Comparison of ENCODE assay signal across 29 cellular contexts in genomic region chr10:49204119-49204518, GRCh38.
"Had no signal": no experiment of that assay in that cellular context is flagged by ENCODE, and none has a peak within 500 bp of the region (broad histone marks: within the 10 kb centered on the region; RNA-seq: fewer than 3 reads in every experiment).

No MANE protein-coding gene starts in this region.

- H3K4me1 Mint-ChIP-seq: stimulated activated naive CD8-positive, alpha-beta T cell treated with anti-CD3 and anti-CD28 coated beads, Interleukin-15, amount 100 ng/mL, for 72 hours had no signal

- ATAC-seq: stimulated activated effector memory CD8-positive, alpha-beta T cell treated with anti-CD3 and anti-CD28 coated beads, Interleukin-12 subunit alpha, Interleukin-12 subunit beta, amount 100 ng/mL, for 72 hours; stimulated activated memory B cell treated with anti-CD40 and anti-IgM and Interleukin-4, amounts not matched to agents 10 μg/mL and 1 μg/mL and 100 μg/mL, for 72 hours; stimulated activated naive B cell treated with anti-CD40 and anti-IgM and Interleukin-4, amounts not matched to agents 10 μg/mL and 1 μg/mL and 100 μg/mL, for 72 hours; stimulated activated naive CD8-positive, alpha-beta T cell treated with anti-CD3 and anti-CD28 coated beads, Interleukin-15, amount 100 ng/mL, for 72 hours; stimulated activated naive CD8-positive, alpha-beta T cell treated with anti-CD3 and anti-CD28 coated beads, Interleukin-15, Interleukin-2, amounts not matched to agents 100 U/mL and 50 U/mL, for 24 hours; upper lobe of right lung had no signal

- H3K4me3 ChIP-seq: stomach, suprapubic skin, testis, thoracic aorta, thyroid gland, tibial artery, tibial nerve, transverse colon, upper lobe of left lung, upper lobe of right lung, uterus, vagina had no signal

- H3K27ac ChIP-seq: stomach, suprapubic skin, testis, thoracic aorta, thyroid gland, tibial artery, tibial nerve, transverse colon, upper lobe of left lung, upper lobe of right lung, uterus, vagina had no signal

- FAIRE-seq: urothelium cell line had no signal

- H3K9me3 ChIP-seq: stomach, suprapubic skin, testis, thoracic aorta, thyroid gland, tibial artery, tibial nerve, transverse colon, upper lobe of left lung, upper lobe of right lung, uterus, vagina had no signal

- DNase-seq: stimulated activated CD4-positive, alpha-beta T cell treated with anti-CD3 and anti-CD28 coated beads, Interleukin-2, amount 100 ng/mL, for 48 hours; stimulated activated CD4-positive, alpha-beta T cell treated with anti-CD3 and anti-CD28 coated beads, Interleukin-4, amount 100 ng/mL, for 1 hour; stimulated activated CD4-positive, alpha-beta T cell treated with anti-CD3 and anti-CD28 coated beads, Interleukin-4, amount 100 ng/mL, for 24 hours; stimulated activated CD4-positive, alpha-beta T cell treated with anti-CD3 and anti-CD28 coated beads, Interleukin-4, amount 100 ng/mL, for 4 hours; stimulated activated CD8-positive, alpha-beta memory T cell treated with anti-CD3 and anti-CD28 coated beads, Interleukin-4, amount 100 ng/mL, for 48 hours; stimulated activated naive B cell treated with anti-CD40 and anti-IgM and Interleukin-4, amounts not matched to agents 10 μg/mL and 1 μg/mL and 100 μg/mL, for 72 hours; stimulated activated naive CD4-positive, alpha-beta T cell; stimulated activated naive CD4-positive, alpha-beta T cell treated with Interleukin-2 at 50 U/mL for 16 hours; stimulated activated naive CD8-positive, alpha-beta T cell treated with anti-CD3 and anti-CD28 coated beads, Interleukin-15, amount 100 ng/mL, for 72 hours; stimulated activated naive CD8-positive, alpha-beta T cell treated with anti-CD3 and anti-CD28 coated beads, Interleukin-15, Interleukin-2, amounts not matched to agents 100 U/mL and 50 U/mL, for 24 hours; stomach; substantia nigra; testis; thyroid gland; tibial artery; transverse colon; trophoblast cell; upper lobe of left lung; upper lobe of right lung; uterus had no signal

- H3K27me3 ChIP-seq: testis, thyroid gland, tibial artery, tibial nerve, transverse colon, upper lobe of left lung, upper lobe of right lung, uterus, vagina had no signal

- H3K27ac Mint-ChIP-seq: stimulated activated effector memory CD8-positive, alpha-beta T cell treated with anti-CD3 and anti-CD28 coated beads, Interleukin-12 subunit alpha, Interleukin-12 subunit beta, amount 100 ng/mL, for 72 hours; stimulated activated memory B cell treated with anti-CD40 and anti-IgM and Interleukin-4, amounts not matched to agents 10 μg/mL and 1 μg/mL and 100 μg/mL, for 72 hours; stimulated activated naive B cell treated with anti-CD40 and anti-IgM and Interleukin-4, amounts not matched to agents 10 μg/mL and 1 μg/mL and 100 μg/mL, for 72 hours; stimulated activated naive CD8-positive, alpha-beta T cell treated with anti-CD3 and anti-CD28 coated beads, Interleukin-15, amount 100 ng/mL, for 72 hours; stimulated activated naive CD8-positive, alpha-beta T cell treated with anti-CD3 and anti-CD28 coated beads, Interleukin-15, Interleukin-2, amounts not matched to agents 100 ng/mL and 50 ng/mL, for 24 hours; type B pancreatic cell had no signal

- H3K4me1 ChIP-seq: stomach, suprapubic skin, testis, thyroid gland, tibial artery, tibial nerve, transverse colon, upper lobe of left lung, upper lobe of right lung, uterus, vagina had no signal

- H3K4me3 Mint-ChIP-seq: stimulated activated effector memory CD8-positive, alpha-beta T cell treated with anti-CD3 and anti-CD28 coated beads, Interleukin-12 subunit alpha, Interleukin-12 subunit beta, amount 100 ng/mL, for 72 hours; stimulated activated memory B cell treated with anti-CD40 and anti-IgM and Interleukin-4, amounts not matched to agents 10 μg/mL and 1 μg/mL and 100 μg/mL, for 72 hours; stimulated activated naive B cell treated with anti-CD40 and anti-IgM and Interleukin-4, amounts not matched to agents 10 μg/mL and 1 μg/mL and 100 μg/mL, for 72 hours; stimulated activated naive CD8-positive, alpha-beta T cell treated with anti-CD3 and anti-CD28 coated beads, Interleukin-15, amount 100 ng/mL, for 72 hours; stimulated activated naive CD8-positive, alpha-beta T cell treated with anti-CD3 and anti-CD28 coated beads, Interleukin-15, Interleukin-2, amounts not matched to agents 100 ng/mL and 50 ng/mL, for 24 hours; type B pancreatic cell had no signal

- H3K36me3 Mint-ChIP-seq: stimulated activated effector memory CD8-positive, alpha-beta T cell treated with anti-CD3 and anti-CD28 coated beads, Interleukin-12 subunit alpha, Interleukin-12 subunit beta, amount 100 ng/mL, for 72 hours; stimulated activated naive B cell treated with anti-CD40 and anti-IgM and Interleukin-4, amounts not matched to agents 10 μg/mL and 1 μg/mL and 100 μg/mL, for 72 hours; type B pancreatic cell had no signal

- H3K36me3 ChIP-seq: stomach, suprapubic skin, thoracic aorta, thyroid gland, tibial artery, tibial nerve, transverse colon, upper lobe of left lung, upper lobe of right lung, uterus, vagina had no signal
